ENCODE assay signal across 11 cellular contexts in the genomic region with DNA sequence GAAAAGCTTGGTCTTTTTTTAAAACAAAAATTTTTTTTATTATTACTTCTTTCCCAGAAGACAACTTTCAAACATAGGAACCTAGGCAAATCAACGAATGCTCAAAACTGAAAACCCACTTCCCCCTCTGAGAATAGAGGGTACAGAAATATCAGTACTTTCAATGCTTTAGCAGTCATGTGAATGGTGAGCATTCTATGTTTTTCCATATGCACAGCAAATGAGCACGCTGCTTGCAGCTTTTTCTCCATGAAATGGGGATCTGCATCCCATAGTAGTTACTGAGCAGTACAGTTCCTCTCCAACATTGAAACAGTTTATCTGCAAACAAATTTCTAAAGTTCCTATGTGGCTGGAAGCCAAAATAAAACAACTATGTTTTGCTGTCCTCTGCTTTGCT.
DNase-seq lines count a peak whose midpoint lies in the region; ATAC-seq, FAIRE-seq and TF ChIP-seq lines count a peak whose summit lies in the region.
"Had no signal": no experiment of that assay in that cellular context is flagged by ENCODE, and none has a peak within 500 bp of the region (broad histone marks: within the 10 kb centered on the region; RNA-seq: fewer than 3 reads in every experiment).

No MANE protein-coding gene starts in this region.

- no peak overlapping the region for H2BK15ac ChIP-seq in neuronal stem cell (ENCODE audit: low read length)

- no peak overlapping the region for H3K4me2 ChIP-seq in neuronal stem cell (ENCODE audit: insufficient read depth, low read length, poor library complexity, severe bottlenecking)

- no peak overlapping the region for H2BK12ac ChIP-seq in neuronal stem cell (ENCODE audit: low read length)

- ATAC-seq in GM18517 (IDR thresholded peaks at IDR 0.05; ENCODE audit: unreplicated experiment) (peak; percentile 89), GM21390 (IDR thresholded peaks at IDR 0.05; ENCODE audit: unreplicated experiment) (peak; percentile 84), HG03159 (IDR thresholded peaks at IDR 0.05; ENCODE audit: unreplicated experiment) (peak; percentile 71)
- ATAC-seq: activated CD4-positive, CD25-positive, alpha-beta regulatory T cell treated with anti-CD3 and anti-CD28 coated beads, Interleukin-2, amount 50 U/mL, for 24 hours had no signal

- H3K14ac ChIP-seq in neuronal stem cell (ENCODE audit: low read length), result no peak overlapping the region

- no peak overlapping the region for H3K4ac ChIP-seq in neuronal stem cell (ENCODE audit: low read length)

- H4K91ac ChIP-seq in neuronal stem cell (ENCODE audit: low read depth, low read length, poor library complexity), result no peak overlapping the region

- no peak for TF ChIP-seq CTCF in D721Med (IDR thresholded peaks at IDR 0.05; ENCODE audit: insufficient read depth, missing control alignments)

- H2BK5ac ChIP-seq in neuronal stem cell (ENCODE audit: low read length), result no peak overlapping the region

- H3K36me3 ChIP-seq in neuronal stem cell (replicated peaks in 1 of 2; ENCODE audit: control insufficient read depth in 2 of 2, insufficient read depth in 2 of 2, low read length in 2 of 2), result no peaks in the 10 kb centered on the region
- H3K36me3 ChIP-seq: uterus had no signal

- H3K27me3 ChIP-seq in neuronal stem cell (ENCODE audit: control insufficient read depth in 3 of 3, insufficient read depth in 3 of 3, low read depth in 1 of 3, low read length in 3 of 3), result peaks cover 0 to 9% (median 0%) of the 10 kb centered on the region in 3 experiments
- H3K27me3 ChIP-seq: uterus had no signal

- no CpG with 5 or more reads among the region's 2 CpGs for WGBS in neuronal stem cell (ENCODE audit: extremely low coverage in 2 of 2, insufficient read length in 2 of 2, insufficient replicate concordance in 1 of 2), 2 donors

- H3K9ac ChIP-seq in neuronal stem cell (ENCODE audit: low read depth, low read length, poor library complexity), result no peak overlapping the region

- H3K4me3 ChIP-seq in neuronal stem cell (ENCODE audit: low read length in 2 of 2), result no peak overlapping the region
- H3K4me3 ChIP-seq: uterus had no signal

- no peak for FAIRE-seq in D721Med (lab: Jason Lieb, UNC)

- H3K27ac ChIP-seq in neuronal stem cell (replicated peaks; ENCODE audit: low read length), result no peak overlapping the region
- H3K27ac ChIP-seq: uterus had no signal

- DNase-seq in germinal center (ENCODE audit: low spot score) (peak; percentile 42), neuronal stem cell (ENCODE audit: low spot score) (no peak), D721Med (ENCODE audit: insufficient read length, low spot score) (no peak), T-helper 9 cell (no peak)
- no peak for DNase-seq in activated CD4-positive, alpha-beta T cell treated with anti-CD3 and anti-CD28 coated beads for 4 hours
- DNase-seq: stimulated activated CD4-positive, alpha-beta T cell treated with anti-CD3 and anti-CD28 coated beads, Interleukin-4, amount 100 ng/mL, for 24 hours; uterus had no signal

- no peak overlapping the region for H3K18ac ChIP-seq in neuronal stem cell (ENCODE audit: low read length)

- H4K8ac ChIP-seq in neuronal stem cell (ENCODE audit: low read depth, low read length), result no peak overlapping the region

- H2BK120ac ChIP-seq in neuronal stem cell (ENCODE audit: low read depth, low read length), result no peak overlapping the region

- H3K23ac ChIP-seq in neuronal stem cell (ENCODE audit: low read depth, low read length, poor library complexity), result no peak overlapping the region

- no peaks in the 10 kb centered on the region for H3K4me1 ChIP-seq in neuronal stem cell (ENCODE audit: control insufficient read depth in 2 of 2, insufficient read depth in 1 of 2, low read depth in 1 of 2, low read length in 2 of 2)
- H3K4me1 ChIP-seq: uterus had no signal

- no peak overlapping the region for H2AFZ ChIP-seq in neuronal stem cell (ENCODE audit: low read length)

- H3K79me1 ChIP-seq in neuronal stem cell (ENCODE audit: low read depth, low read length), result no peaks in the 10 kb centered on the region

- no peak overlapping the region for H2AK5ac ChIP-seq in neuronal stem cell (ENCODE audit: low read depth, low read length)

- H3K9me3 ChIP-seq in neuronal stem cell (replicated peaks in 1 of 2; ENCODE audit: control insufficient read depth in 2 of 2, insufficient read depth in 1 of 2, low read depth in 1 of 2, low read length in 2 of 2), result no peaks in the 10 kb centered on the region
- H3K9me3 ChIP-seq: uterus had no signal
